ENCODE assay signal across 1 cellular context in genomic region chr4:98260579-98261290, GRCh38.
TF ChIP-seq lines count a peak whose summit lies in the region.

No MANE protein-coding gene starts in this region.

TF ChIP-seq in WTC11, 78 proteins besides CTCF, POLR2A, EP300 and RAD21 (continued from another document):
- TF ChIP-seq ZMAT4 (CRISPR knock-in tag; IDR thresholded peaks at IDR 0.05): no peak
- 0 out of 2 replicates have a peak, but pooled peaks have one; percentile 55 for TF ChIP-seq PRRX2 (CRISPR knock-in tag; IDR thresholded peaks at IDR 0.05)
- TF ChIP-seq SMAD3 (CRISPR knock-in tag; IDR thresholded peaks at IDR 0.05; ENCODE audit: borderline replicate concordance): peak; percentile 40; the same call in 1 of the 2 replicates
- TF ChIP-seq FOXP4 (CRISPR knock-in tag; IDR thresholded peaks at IDR 0.05): peak; percentile 17; the same call in 1 of the 2 replicates
- TF ChIP-seq SOX15 (CRISPR knock-in tag; IDR thresholded peaks at IDR 0.05): no peak
- TF ChIP-seq EMX1 (CRISPR knock-in tag; IDR thresholded peaks at IDR 0.05): no peak
- no peak for TF ChIP-seq ZSCAN18 (CRISPR knock-in tag; IDR thresholded peaks at IDR 0.05)
- TF ChIP-seq CBFB (CRISPR knock-in tag; IDR thresholded peaks at IDR 0.05; ENCODE audit: low read depth): no peak
- TF ChIP-seq TEAD1 (CRISPR knock-in tag; IDR thresholded peaks at IDR 0.05): 0 out of 2 replicates have a peak, but pooled peaks have one; percentile 22
- peak; percentile 28; the same call in 1 of the 2 replicates for TF ChIP-seq ETV6 (CRISPR knock-in tag; IDR thresholded peaks at IDR 0.05)
- peak; percentile 52; the same call in 1 of the 2 replicates for TF ChIP-seq SP1 (CRISPR knock-in tag; conservative IDR thresholded peaks at IDR 0.05)
- peak; percentile 54; the same call in 1 of the 2 replicates for TF ChIP-seq CREB1 (CRISPR knock-in tag; IDR thresholded peaks at IDR 0.05)
- peak; percentile 7; the same call in 1 of the 2 replicates for TF ChIP-seq USF2 (CRISPR knock-in tag; IDR thresholded peaks at IDR 0.05)
